In the genomic region with DNA sequence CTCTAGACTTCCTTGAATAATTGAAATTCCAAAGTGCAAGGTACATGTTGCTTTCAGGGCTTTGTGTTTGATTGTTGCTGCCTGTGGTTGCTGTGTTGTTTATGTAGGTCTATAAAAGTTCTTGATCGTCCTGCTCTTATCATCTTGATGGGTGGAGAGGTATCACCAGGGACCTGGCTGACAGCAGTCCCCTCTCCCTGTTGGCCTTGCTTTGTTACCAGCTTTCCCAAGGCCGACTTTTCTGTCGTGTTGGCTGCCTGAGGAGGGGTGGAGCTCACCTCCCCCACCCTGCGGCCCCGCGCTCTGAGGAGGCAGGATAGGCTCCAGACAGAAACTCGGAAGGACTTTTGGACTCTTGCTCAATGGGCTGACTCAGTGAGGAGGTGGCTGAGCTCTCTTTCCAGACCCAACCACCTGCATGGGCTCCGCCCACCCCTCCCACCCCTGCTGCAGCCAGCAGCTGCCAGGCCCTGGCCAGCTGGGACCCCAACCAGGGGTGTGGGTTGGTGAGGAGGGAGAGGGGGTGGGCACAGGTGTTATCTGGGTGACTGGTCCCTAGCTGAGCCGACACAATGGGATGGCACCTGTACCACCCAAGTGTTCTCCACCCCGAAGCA, we compare ENCODE assay signal across 1 cellular context.
TF ChIP-seq lines count a peak whose summit lies in the region.

No MANE protein-coding gene starts in this region.

TF ChIP-seq in A549, 52 proteins besides CTCF, POLR2A, EP300 and RAD21 (continued from another document):
- TF ChIP-seq, protein P1, sequence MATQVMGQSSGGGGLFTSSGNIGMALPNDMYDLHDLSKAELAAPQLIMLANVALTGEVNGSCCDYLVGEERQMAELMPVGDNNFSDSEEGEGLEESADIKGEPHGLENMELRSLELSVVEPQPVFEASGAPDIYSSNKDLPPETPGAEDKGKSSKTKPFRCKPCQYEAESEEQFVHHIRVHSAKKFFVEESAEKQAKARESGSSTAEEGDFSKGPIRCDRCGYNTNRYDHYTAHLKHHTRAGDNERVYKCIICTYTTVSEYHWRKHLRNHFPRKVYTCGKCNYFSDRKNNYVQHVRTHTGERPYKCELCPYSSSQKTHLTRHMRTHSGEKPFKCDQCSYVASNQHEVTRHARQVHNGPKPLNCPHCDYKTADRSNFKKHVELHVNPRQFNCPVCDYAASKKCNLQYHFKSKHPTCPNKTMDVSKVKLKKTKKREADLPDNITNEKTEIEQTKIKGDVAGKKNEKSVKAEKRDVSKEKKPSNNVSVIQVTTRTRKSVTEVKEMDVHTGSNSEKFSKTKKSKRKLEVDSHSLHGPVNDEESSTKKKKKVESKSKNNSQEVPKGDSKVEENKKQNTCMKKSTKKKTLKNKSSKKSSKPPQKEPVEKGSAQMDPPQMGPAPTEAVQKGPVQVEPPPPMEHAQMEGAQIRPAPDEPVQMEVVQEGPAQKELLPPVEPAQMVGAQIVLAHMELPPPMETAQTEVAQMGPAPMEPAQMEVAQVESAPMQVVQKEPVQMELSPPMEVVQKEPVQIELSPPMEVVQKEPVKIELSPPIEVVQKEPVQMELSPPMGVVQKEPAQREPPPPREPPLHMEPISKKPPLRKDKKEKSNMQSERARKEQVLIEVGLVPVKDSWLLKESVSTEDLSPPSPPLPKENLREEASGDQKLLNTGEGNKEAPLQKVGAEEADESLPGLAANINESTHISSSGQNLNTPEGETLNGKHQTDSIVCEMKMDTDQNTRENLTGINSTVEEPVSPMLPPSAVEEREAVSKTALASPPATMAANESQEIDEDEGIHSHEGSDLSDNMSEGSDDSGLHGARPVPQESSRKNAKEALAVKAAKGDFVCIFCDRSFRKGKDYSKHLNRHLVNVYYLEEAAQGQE (IDR thresholded peaks at IDR 0.05): no peak
- TF ChIP-seq, protein P2, sequence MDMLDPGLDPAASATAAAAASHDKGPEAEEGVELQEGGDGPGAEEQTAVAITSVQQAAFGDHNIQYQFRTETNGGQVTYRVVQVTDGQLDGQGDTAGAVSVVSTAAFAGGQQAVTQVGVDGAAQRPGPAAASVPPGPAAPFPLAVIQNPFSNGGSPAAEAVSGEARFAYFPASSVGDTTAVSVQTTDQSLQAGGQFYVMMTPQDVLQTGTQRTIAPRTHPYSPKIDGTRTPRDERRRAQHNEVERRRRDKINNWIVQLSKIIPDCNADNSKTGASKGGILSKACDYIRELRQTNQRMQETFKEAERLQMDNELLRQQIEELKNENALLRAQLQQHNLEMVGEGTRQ (IDR thresholded peaks at IDR 0.05): no peak
- TF ChIP-seq RFX5 (IDR thresholded peaks at IDR 0.05) (no peak), HDAC2 (IDR thresholded peaks at IDR 0.05) (no peak), MAZ (IDR thresholded peaks at IDR 0.05; ENCODE audit: borderline replicate concordance, low read depth, low read length) (no peak), RARB (CRISPR knock-in tag; IDR thresholded peaks at IDR 0.05) (no peak), TFCP2L1 (CRISPR knock-in tag; IDR thresholded peaks at IDR 0.05) (no peak), FOSL2 (IDR thresholded peaks at IDR 0.05) (peak; percentile 80), FOSL2 (CRISPR knock-in tag; IDR thresholded peaks at IDR 0.05) (peak; percentile 94), FOXS1 (CRISPR knock-in tag; IDR thresholded peaks at IDR 0.05) (peak; percentile 19; the same call in 1 of the 2 replicates), TP53 (CRISPR knock-in tag; IDR thresholded peaks at IDR 0.05) (no peak), SMC3 (IDR thresholded peaks at IDR 0.05) (peak; percentile 40; the same call in 1 of the 3 replicates), BHLHE40 (IDR thresholded peaks at IDR 0.05; ENCODE audit: low read depth, low read length) (no peak), ESRRA (IDR thresholded peaks at IDR 0.05; ENCODE audit: borderline replicate concordance, low read length) (0 out of 2 replicates have a peak, but pooled peaks have one; percentile 21), CHD4 (IDR thresholded peaks at IDR 0.05; ENCODE audit: borderline replicate concordance) (no peak), GATA3 (IDR thresholded peaks at IDR 0.05; ENCODE audit: borderline replicate concordance) (peak; percentile 83), HOXA7 (CRISPR knock-in tag; IDR thresholded peaks at IDR 0.05) (no peak)
- TF ChIP-seq, protein P3, sequence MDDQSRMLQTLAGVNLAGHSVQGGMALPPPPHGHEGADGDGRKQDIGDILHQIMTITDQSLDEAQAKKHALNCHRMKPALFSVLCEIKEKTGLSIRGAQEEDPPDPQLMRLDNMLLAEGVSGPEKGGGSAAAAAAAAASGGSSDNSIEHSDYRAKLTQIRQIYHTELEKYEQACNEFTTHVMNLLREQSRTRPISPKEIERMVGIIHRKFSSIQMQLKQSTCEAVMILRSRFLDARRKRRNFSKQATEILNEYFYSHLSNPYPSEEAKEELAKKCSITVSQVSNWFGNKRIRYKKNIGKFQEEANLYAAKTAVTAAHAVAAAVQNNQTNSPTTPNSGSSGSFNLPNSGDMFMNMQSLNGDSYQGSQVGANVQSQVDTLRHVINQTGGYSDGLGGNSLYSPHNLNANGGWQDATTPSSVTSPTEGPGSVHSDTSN (IDR thresholded peaks at IDR 0.05): 0 out of 2 replicates have a peak, but pooled peaks have one; percentile 52
